18 cellular contexts compared by ENCODE assay signal in genomic region chr11:71207563-71207962, GRCh38. TPM values are rescaled to one million over a fixed set of nuclear protein-coding genes. Genes with fewer than 3 reads are reported as not detected.
"Had no signal": no experiment of that assay in that cellular context is flagged by ENCODE, and none has a peak within 500 bp of the region (broad histone marks: within the 10 kb centered on the region; RNA-seq: fewer than 3 reads in every experiment).

No MANE protein-coding gene starts in this region.

- H3K27ac ChIP-seq: hepatocyte, vagina had no signal

- DNase-seq: activated CD4-positive, alpha-beta T cell treated with anti-CD3 and anti-CD28 coated beads, Interleukin-2, amount 50 U/mL, for 1 hour; activated T-cell treated with anti-CD3 and anti-CD28 coated beads for 4 hours; cerebellar nuclear complex; dermis blood vessel endothelial cell; endodermal cell; erythroblast; kidney glomerular epithelial cell; mammary epithelial cell; mucosa of descending colon; stimulated activated CD4-positive, alpha-beta T cell treated with anti-CD3 and anti-CD28 coated beads, Interleukin-4, amount 100 ng/mL, for 4 hours had no signal

- H3K27me3 ChIP-seq: hepatocyte, vagina had no signal

- H3K4me1 ChIP-seq: vagina had no signal

- H3K27ac Mint-ChIP-seq: activated naive CD4-positive, alpha-beta T cell treated with anti-CD3 and anti-CD28 coated beads, Interleukin-2, amount 50 U/mL, for 24 hours; activated T-helper 17 cell treated with anti-CD3 and anti-CD28 coated beads, Interleukin-2, amount 50 U/mL, for 72 hours; brain; endodermal cell; naive thymus-derived CD8-positive, alpha-beta T cell had no signal

- H3K27me3 Mint-ChIP-seq: activated naive CD4-positive, alpha-beta T cell treated with anti-CD3 and anti-CD28 coated beads, Interleukin-2, amount 50 U/mL, for 24 hours had no signal

- ATAC-seq: activated T-helper 17 cell treated with anti-CD3 and anti-CD28 coated beads, Interleukin-2, amount 50 U/mL, for 72 hours; mucosa of descending colon; naive thymus-derived CD8-positive, alpha-beta T cell had no signal

- H3K4me3 ChIP-seq: hepatocyte, mucosa of descending colon, vagina had no signal

- H3K9me3 ChIP-seq: mucosa of descending colon, vagina had no signal

- H3K36me3 Mint-ChIP-seq: activated naive CD4-positive, alpha-beta T cell treated with anti-CD3 and anti-CD28 coated beads, Interleukin-2, amount 50 U/mL, for 24 hours; brain; naive thymus-derived CD8-positive, alpha-beta T cell had no signal

- H3K4me1 Mint-ChIP-seq: activated naive CD4-positive, alpha-beta T cell treated with anti-CD3 and anti-CD28 coated beads, Interleukin-2, amount 50 U/mL, for 24 hours; activated T-helper 17 cell treated with anti-CD3 and anti-CD28 coated beads, Interleukin-2, amount 50 U/mL, for 72 hours; naive thymus-derived CD8-positive, alpha-beta T cell had no signal

- H3K9me3 Mint-ChIP-seq: activated naive CD4-positive, alpha-beta T cell treated with anti-CD3 and anti-CD28 coated beads, Interleukin-2, amount 50 U/mL, for 24 hours; activated T-helper 17 cell treated with anti-CD3 and anti-CD28 coated beads, Interleukin-2, amount 50 U/mL, for 72 hours had no signal

- H3K4me3 Mint-ChIP-seq: activated naive CD4-positive, alpha-beta T cell treated with anti-CD3 and anti-CD28 coated beads, Interleukin-2, amount 50 U/mL, for 24 hours; activated T-helper 17 cell treated with anti-CD3 and anti-CD28 coated beads, Interleukin-2, amount 50 U/mL, for 72 hours; brain; endodermal cell; naive thymus-derived CD8-positive, alpha-beta T cell had no signal

RNA-seq across cellular contexts. Expression of gene SHANK2, which starts 44.8 kb away (rescaled TPM):
- total RNA-seq: activated CD8-positive, alpha-beta memory T cell treated with anti-CD3 and anti-CD28 coated beads for 36 hours; activated T-helper 17 cell treated with anti-CD3 and anti-CD28 coated beads, Interleukin-2, amount 50 U/mL, for 72 hours; naive thymus-derived CD8-positive, alpha-beta T cell; T-helper 1 cell treated with Interleukin-12 subunit alpha and Interleukin-12 subunit beta and Interleukin-4 antibody, amounts not matched to agents 30 ng/mL and 1 ng/mL, for 36 hours had no signal
- polyA plus RNA-seq: naive thymus-derived CD8-positive, alpha-beta T cell had no signal
